8 cellular contexts compared by ENCODE assay signal in genomic region chr7:14457567-14458453, GRCh38.
A peak's percentile ranks its signal among the peaks of the same experiment; 100 is the strongest.
DNase-seq lines count a peak whose midpoint lies in the region; ATAC-seq and TF ChIP-seq lines count a peak whose summit lies in the region.

No MANE protein-coding gene starts in this region.

- H3K4me3 ChIP-seq in ACC112 (ENCODE audit: low read depth, low read length) (peak overlapping the region; percentile 51), suprapubic skin (no peak overlapping the region)

- H3K27ac ChIP-seq in ACC112 (ENCODE audit: low read depth, low read length) = no peak overlapping the region
- H3K27ac ChIP-seq in suprapubic skin = no peak overlapping the region

- TF ChIP-seq CTCF in GM13977 (IDR thresholded peaks at IDR 0.05; ENCODE audit: extremely low read depth, insufficient read depth, missing control alignments) (peak; percentile 85), suprapubic skin (IDR thresholded peaks at IDR 0.05) (peak; percentile 17 to 68)

- POLR2A ChIA-PET in activated CD8-positive, alpha-beta T cell treated with anti-CD3 and anti-CD28 coated beads, Interleukin-2, amount 10 ng/mL, durations not matched to agents 7 days and 5 days (lab: Charles Lee) = no interaction called here

- CTCF ChIA-PET in activated CD8-positive, alpha-beta T cell treated with anti-CD3 and anti-CD28 coated beads, Interleukin-2, amount 10 ng/mL, durations not matched to agents 7 days and 5 days (lab: Charles Lee) = interaction anchor here (1.1 to 1.2 kb wide), 2 partner anchors 1175 to 1177 kb away, joined by 3 read pairs; no protein-coding TSS in a partner anchor

- no peaks in the 10 kb centered on the region for H3K79me2 ChIP-seq in ACC112 (ENCODE audit: control insufficient read depth, insufficient read depth, low read length, unreplicated experiment)

- no peak for TF ChIP-seq EP300 in suprapubic skin (IDR thresholded peaks at IDR 0.05)

- DNase-seq in GM13977 (ENCODE audit: low spot score) = peak; percentile 18
- peak; percentile 55 for DNase-seq in HPDE6-E6E7 (ENCODE audit: extremely low spot score)
- peak; percentile 94 for DNase-seq in NCI-H69 (lab: John Stamatoyannopoulos, UW)
- peak; percentile 49 for DNase-seq in activated CD8-positive, alpha-beta T cell treated with anti-CD3 and anti-CD28 coated beads, Interleukin-2, amount 10 ng/mL, durations not matched to agents 7 days and 5 days
- peak; percentile 90 for DNase-seq in myocyte (ENCODE audit: low read depth)
- DNase-seq in suprapubic skin (ENCODE audit: low spot score in 2 of 2) = peak in 1 of 2 donors; percentile 69

- H3K4me1 Mint-ChIP-seq in activated CD8-positive, alpha-beta T cell treated with anti-CD3 and anti-CD28 coated beads, Interleukin-2, amount 10 ng/mL, durations not matched to agents 7 days and 5 days (ENCODE audit: low read depth) = no peaks in the 10 kb centered on the region

- H3K27me3 ChIP-seq in ACC112 (ENCODE audit: insufficient read depth, low read length) = no peaks in the 10 kb centered on the region
- no peaks in the 10 kb centered on the region for H3K27me3 ChIP-seq in suprapubic skin

- H2AFZ ChIP-seq in ACC112 (ENCODE audit: low read length, unreplicated experiment) = peak overlapping the region; percentile 26

- H3K4me3 Mint-ChIP-seq in activated CD8-positive, alpha-beta T cell treated with anti-CD3 and anti-CD28 coated beads, Interleukin-2, amount 10 ng/mL, durations not matched to agents 7 days and 5 days = no peak overlapping the region

- ATAC-seq in activated CD8-positive, alpha-beta T cell treated with anti-CD3 and anti-CD28 coated beads, Interleukin-2, amount 10 ng/mL, durations not matched to agents 7 days and 5 days = no peak
- ATAC-seq in esophagus mucosa = peak; percentile 74

- TF ChIP-seq POLR2A in suprapubic skin (IDR thresholded peaks at IDR 0.05) = no peak

- H3K36me3 ChIP-seq in ACC112 (ENCODE audit: insufficient read depth, low read length) (no peaks in the 10 kb centered on the region), suprapubic skin (no peaks in the 10 kb centered on the region)

- H3K4me1 ChIP-seq in ACC112 (ENCODE audit: control insufficient read depth, insufficient read depth, low read length, unreplicated experiment) (no peaks in the 10 kb centered on the region), suprapubic skin (no peaks in the 10 kb centered on the region)

- H3K9me3 ChIP-seq in suprapubic skin = no peaks in the 10 kb centered on the region

- H3K27me3 Mint-ChIP-seq in activated CD8-positive, alpha-beta T cell treated with anti-CD3 and anti-CD28 coated beads, Interleukin-2, amount 10 ng/mL, durations not matched to agents 7 days and 5 days (ENCODE audit: low read depth) = no peaks in the 10 kb centered on the region

- H3K36me3 Mint-ChIP-seq in activated CD8-positive, alpha-beta T cell treated with anti-CD3 and anti-CD28 coated beads, Interleukin-2, amount 10 ng/mL, durations not matched to agents 7 days and 5 days (ENCODE audit: low read depth) = no peaks in the 10 kb centered on the region

- WGBS in suprapubic skin = 26% methylated on average over 13 of the region's 13 CpGs

- in situ Hi-C loops in GM13977 (cut with MboI; ENCODE audit: low pct_unique_long_range_greater_than_20kb, low sequenced_read_pairs, unreplicated experiment) = no loop called here

- no peak overlapping the region for H3K27ac Mint-ChIP-seq in activated CD8-positive, alpha-beta T cell treated with anti-CD3 and anti-CD28 coated beads, Interleukin-2, amount 10 ng/mL, durations not matched to agents 7 days and 5 days

- H3K9me3 Mint-ChIP-seq in activated CD8-positive, alpha-beta T cell treated with anti-CD3 and anti-CD28 coated beads, Interleukin-2, amount 10 ng/mL, durations not matched to agents 7 days and 5 days (ENCODE audit: insufficient read depth) = no peaks in the 10 kb centered on the region
